In genomic region chr13:73428706-73429105, GRCh38 we compare ENCODE assay signal across 29 cellular contexts.
DNase-seq lines count a peak whose midpoint lies in the region; ATAC-seq and TF ChIP-seq lines count a peak whose summit lies in the region.
"Had no signal": no experiment of that assay in that cellular context is flagged by ENCODE, and none has a peak within 500 bp of the region (broad histone marks: within the 10 kb centered on the region; RNA-seq: fewer than 3 reads in every experiment).

No MANE protein-coding gene starts in this region.

- H3K79me2 ChIP-seq in hepatocyte (no peaks in the 10 kb centered on the region), smooth muscle cell (ENCODE audit: low read depth) (no peaks in the 10 kb centered on the region)

- WGBS in hepatocyte (ENCODE audit: low lambda C conversion rate, missing lambda C conversion rate): 67% methylated on average over 1 of the region's 1 CpG
- WGBS in smooth muscle cell (ENCODE audit: low lambda C conversion rate): 73% methylated on average over 1 of the region's 1 CpG

- TF ChIP-seq CTCF in hepatocyte (IDR thresholded peaks at IDR 0.05; ENCODE audit: poor library complexity): no peak
- no peak for TF ChIP-seq CTCF in smooth muscle cell (IDR thresholded peaks at IDR 0.05; ENCODE audit: borderline replicate concordance, insufficient read depth, poor library complexity, severe bottlenecking)

- TF ChIP-seq POLR2A in erythroblast (IDR thresholded peaks at IDR 0.05; ENCODE audit: low read length): no peak

- no peak overlapping the region for H2AFZ ChIP-seq in hepatocyte
- H2AFZ ChIP-seq in smooth muscle cell (ENCODE audit: low read depth): no peak overlapping the region
- H2AFZ ChIP-seq: GM23248 had no signal

- H3F3A ChIP-seq in smooth muscle cell (ENCODE audit: low read depth): peaks cover 17% of the 10 kb centered on the region

- no peaks in the 10 kb centered on the region for H3K9me3 ChIP-seq in hepatocyte (ENCODE audit: low read depth)
- no peaks in the 10 kb centered on the region for H3K9me3 ChIP-seq in smooth muscle cell (replicated peaks; ENCODE audit: low read depth)
- H3K9me3 ChIP-seq: neutrophil, right atrium auricular region, tibial nerve had no signal

- H3K27me3 ChIP-seq in hepatocyte (no peaks in the 10 kb centered on the region), smooth muscle cell (ENCODE audit: low read depth) (no peaks in the 10 kb centered on the region)
- H3K27me3 ChIP-seq: neutrophil, right atrium auricular region, tibial nerve had no signal

- H3K4me1 ChIP-seq in hepatocyte (ENCODE audit: insufficient read depth): peaks cover 23% of the 10 kb centered on the region
- H3K4me1 ChIP-seq in smooth muscle cell (ENCODE audit: low read depth): peaks cover 4% of the 10 kb centered on the region
- H3K4me1 ChIP-seq: right atrium auricular region, tibial nerve had no signal

- H3K27me3 Mint-ChIP-seq in activated T-helper 17 cell treated with anti-CD3 and anti-CD28 coated beads, Interleukin-2, amount 50 U/mL, for 72 hours: peaks cover 7% of the 10 kb centered on the region
- H3K27me3 Mint-ChIP-seq: naive B cell had no signal

- no peaks in the 10 kb centered on the region for H4K20me1 ChIP-seq in hepatocyte (ENCODE audit: insufficient read depth, poor library complexity, severe bottlenecking)
- H4K20me1 ChIP-seq in smooth muscle cell (ENCODE audit: low read depth): no peaks in the 10 kb centered on the region

- no peaks in the 10 kb centered on the region for H3K9me2 ChIP-seq in hepatocyte (replicated peaks; ENCODE audit: insufficient read depth)

- no peak overlapping the region for H3K27ac Mint-ChIP-seq in activated T-helper 17 cell treated with anti-CD3 and anti-CD28 coated beads, Interleukin-2, amount 50 U/mL, for 72 hours
- H3K27ac Mint-ChIP-seq: activated naive CD8-positive, alpha-beta T cell treated with anti-CD3 and anti-CD28 coated beads, Interleukin-2, amount 50 U/mL, for 24 hours; naive B cell; T-helper 2 cell treated with Interferon-gamma antibody and Interleukin-4, amounts not matched to agents 5 μg/mL and 100 μg/mL, for 36 hours had no signal

- no peaks in the 10 kb centered on the region for H3K4me1 Mint-ChIP-seq in activated T-helper 17 cell treated with anti-CD3 and anti-CD28 coated beads, Interleukin-2, amount 50 U/mL, for 72 hours
- H3K4me1 Mint-ChIP-seq: naive B cell had no signal

- H3K4me3 ChIP-seq in hepatocyte: no peak overlapping the region
- H3K4me3 ChIP-seq in smooth muscle cell: no peak overlapping the region
- H3K4me3 ChIP-seq: GM23248, right atrium auricular region, tibial nerve had no signal

- H3K9ac ChIP-seq in smooth muscle cell (ENCODE audit: low read depth): peak overlapping the region; percentile 68
- H3K9ac ChIP-seq: GM23248 had no signal

- peak; percentile 75 for DNase-seq in HT-29 (ENCODE audit: low spot score)
- DNase-seq in hepatocyte (ENCODE audit: low spot score): no peak
- no peak for DNase-seq in smooth muscle cell (lab: John Stamatoyannopoulos, UW; ENCODE audit: unreplicated experiment)
- no peak for DNase-seq in stimulated activated CD4-positive, alpha-beta T cell treated with anti-CD3 and anti-CD28 coated beads, Interleukin-4, amount 100 ng/mL, for 1 hour
- DNase-seq in erythroblast (lab: John Stamatoyannopoulos, UW): no peak
- DNase-seq in NCI-H2171 treated with DMSO at 0.1 percent for 48 hours (lab: John Stamatoyannopoulos, UW): no peak
- DNase-seq: activated CD4-positive, alpha-beta T cell treated with anti-CD3 and anti-CD28 coated beads, Interleukin-2, amount 50 U/mL, for 48 hours; activated CD4-positive, CD25-positive, alpha-beta regulatory T cell treated with anti-CD3 and anti-CD28 coated beads, Interleukin-2, amount 50 U/mL, for 72 hours; activated naive CD4-positive, alpha-beta T cell; activated naive CD8-positive, alpha-beta T cell treated with anti-CD3 and anti-CD28 coated beads, Interleukin-2, amount 50 U/mL, for 24 hours; activated T-cell treated with anti-CD3 and anti-CD28 coated beads, Interleukin-2, amount 50 U/mL, for 72 hours; COR-L47; DND-41; left ventricle myocardium superior; naive B cell; NCI-H1048; NCI-H1694 treated with DMSO at 0.1 percent for 48 hours; NCI-H524; posterior cingulate gyrus; SIG-M5; stimulated activated CD4-positive, alpha-beta T cell treated with anti-CD3 and anti-CD28 coated beads, Interleukin-4, amount 100 ng/mL, for 24 hours had no signal

- H3K4me2 ChIP-seq in hepatocyte: peak overlapping the region; percentile 23
- peak overlapping the region; percentile 66 for H3K4me2 ChIP-seq in smooth muscle cell

- H3K27ac ChIP-seq in hepatocyte (peak overlapping the region; percentile 88), smooth muscle cell (ENCODE audit: low read depth) (peak overlapping the region; percentile 84)
- H3K27ac ChIP-seq: C4-2B, GM23248, neutrophil, right atrium auricular region, tibial nerve had no signal

- H3K36me3 ChIP-seq in hepatocyte (replicated peaks; ENCODE audit: insufficient read depth, low read depth): no peaks in the 10 kb centered on the region
- no peaks in the 10 kb centered on the region for H3K36me3 ChIP-seq in smooth muscle cell (ENCODE audit: low read depth)
- H3K36me3 ChIP-seq: neutrophil, right atrium auricular region, tibial nerve had no signal

- peak overlapping the region; percentile 28 for H3K4me3 Mint-ChIP-seq in activated T-helper 17 cell treated with anti-CD3 and anti-CD28 coated beads, Interleukin-2, amount 50 U/mL, for 72 hours
- H3K4me3 Mint-ChIP-seq: activated naive CD8-positive, alpha-beta T cell treated with anti-CD3 and anti-CD28 coated beads, Interleukin-2, amount 50 U/mL, for 24 hours; activated T-cell treated with anti-CD3 and anti-CD28 coated beads, Interleukin-2, amount 50 U/mL, for 72 hours; naive B cell; T-helper 2 cell treated with Interferon-gamma antibody and Interleukin-4, amounts not matched to agents 5 μg/mL and 100 μg/mL, for 36 hours had no signal

- no peak for ATAC-seq in activated T-helper 17 cell treated with anti-CD3 and anti-CD28 coated beads, Interleukin-2, amount 50 U/mL, for 72 hours (replicated peaks)
- ATAC-seq: left ventricle myocardium superior, Panc1 had no signal

- no peaks in the 10 kb centered on the region for H3K9me3 Mint-ChIP-seq in activated T-helper 17 cell treated with anti-CD3 and anti-CD28 coated beads, Interleukin-2, amount 50 U/mL, for 72 hours
- H3K9me3 Mint-ChIP-seq: T-helper 2 cell treated with Interferon-gamma antibody and Interleukin-4, amounts not matched to agents 5 μg/mL and 100 μg/mL, for 36 hours had no signal

- no peaks in the 10 kb centered on the region for H3K36me3 Mint-ChIP-seq in activated T-helper 17 cell treated with anti-CD3 and anti-CD28 coated beads, Interleukin-2, amount 50 U/mL, for 72 hours (ENCODE audit: low read depth)
- H3K36me3 Mint-ChIP-seq: naive B cell had no signal
